Comparison of ENCODE assay signal across 16 cellular contexts in genomic region chr12:94267907-94268575, GRCh38.
DNase-seq lines count a peak whose midpoint lies in the region; ATAC-seq and TF ChIP-seq lines count a peak whose summit lies in the region.
"Had no signal": no experiment of that assay in that cellular context is flagged by ENCODE, and none has a peak within 500 bp of the region (broad histone marks: within the 10 kb centered on the region; RNA-seq: fewer than 3 reads in every experiment).

No MANE protein-coding gene starts in this region.

- no peak for TF ChIP-seq POLR2A in uterus (IDR thresholded peaks at IDR 0.05)

- H3K4me1 ChIP-seq in heart right ventricle (peaks cover 0 to 53% (median 19%) of the 10 kb centered on the region in 9 donors), uterus (peaks cover 0 to 8% of the 10 kb centered on the region in 2 donors)

- no peak for DNase-seq in heart right ventricle
- no peak for DNase-seq in cardiac septum (ENCODE audit: low spot score)
- DNase-seq in dedifferentiated amniotic fluid mesenchymal stem cell (ENCODE audit: extremely low spot score), result peak; percentile 17
- no peak for DNase-seq in natural killer cell
- DNase-seq in uterus, result no peak
- no peak for DNase-seq in SHP77 (lab: John Stamatoyannopoulos, UW)
- no peak for DNase-seq in left colon
- DNase-seq: HFFc6, NCI-H1436, NCI-H526 treated with DMSO at 0.1 percent for 48 hours had no signal

- H3K4me3 ChIP-seq in heart right ventricle (no peak overlapping the region), uterus (no peak overlapping the region)

- intact Hi-C loops in heart right ventricle (cut with DNase I) (loop anchor here in 1 of 10 donors (10.0 kb wide), 1 partner anchor 123 kb away; the partner anchor contains the start of gene PLXNC1), cardiac septum (cut with DNase I) (loop anchor here (2.0 kb wide), 1 partner anchor 21 kb away; no protein-coding TSS in a partner anchor), natural killer cell (cut with micrococcal nuclease) (loop anchor here (10.0 kb wide), 2 partner anchors 63 to 113 kb away; no protein-coding TSS in a partner anchor), uterus (cut with DNase I; ENCODE audit: low total_unique reads) (no loop called here), left colon (cut with DNase I, micrococcal nuclease) (no loop called here)

- H3K9me3 ChIP-seq in heart right ventricle (no peaks in the 10 kb centered on the region), uterus (no peaks in the 10 kb centered on the region)

- H3K36me3 ChIP-seq in heart right ventricle (peaks cover 0 to 11% (median 0%) of the 10 kb centered on the region in 9 donors), uterus (no peaks in the 10 kb centered on the region)

- no peaks in the 10 kb centered on the region for H3K9me3 Mint-ChIP-seq in natural killer cell
- H3K9me3 Mint-ChIP-seq: activated CD8-positive, alpha-beta T cell treated with anti-CD3 and anti-CD28 coated beads for 36 hours; HFFc6 had no signal

- peaks cover 43 to 68% of the 10 kb centered on the region in 2 donors for H3K4me1 Mint-ChIP-seq in natural killer cell

- no peak for ATAC-seq in heart right ventricle
- ATAC-seq in natural killer cell, result peak; percentile 61 to 73 (median 68)
- ATAC-seq in left colon, result no peak
- no peak for ATAC-seq in GM18520 (IDR thresholded peaks at IDR 0.05; ENCODE audit: unreplicated experiment)
- ATAC-seq: activated CD8-positive, alpha-beta T cell treated with anti-CD3 and anti-CD28 coated beads for 36 hours; activated naive CD4-positive, alpha-beta T cell treated with anti-CD3 and anti-CD28 coated beads, Interleukin-2, amount 50 U/mL, for 72 hours; foreskin keratinocyte; HepG2 had no signal

- peaks cover 7% of the 10 kb centered on the region for H3K36me3 Mint-ChIP-seq in natural killer cell

- H3K27ac Mint-ChIP-seq in natural killer cell, result peak overlapping the region in 1 of 2 donors; percentile 83
- H3K27ac Mint-ChIP-seq: activated CD8-positive, alpha-beta T cell treated with anti-CD3 and anti-CD28 coated beads for 36 hours; activated naive CD4-positive, alpha-beta T cell treated with anti-CD3 and anti-CD28 coated beads, Interleukin-2, amount 50 U/mL, for 72 hours had no signal

- peak overlapping the region in 7 of 10 donors; percentile 42 to 92 (median 56) for H3K27ac ChIP-seq in heart right ventricle
- H3K27ac ChIP-seq in uterus, result peak overlapping the region; percentile 83
- H3K27ac ChIP-seq: foreskin keratinocyte, RWPE1 had no signal

- no peak overlapping the region for H3K4me3 Mint-ChIP-seq in natural killer cell
- H3K4me3 Mint-ChIP-seq: activated CD8-positive, alpha-beta T cell treated with anti-CD3 and anti-CD28 coated beads for 36 hours had no signal

- 84 to 86% methylated on average over 5 of the region's 5 CpGs for WGBS in heart right ventricle, 2 donors

- H3K27me3 ChIP-seq in heart right ventricle (no peaks in the 10 kb centered on the region), uterus (no peaks in the 10 kb centered on the region)

- H3K27me3 Mint-ChIP-seq in natural killer cell (ENCODE audit: low read depth in 2 of 2), result no peaks in the 10 kb centered on the region
- H3K27me3 Mint-ChIP-seq: activated CD8-positive, alpha-beta T cell treated with anti-CD3 and anti-CD28 coated beads for 36 hours had no signal

- no peak for TF ChIP-seq CTCF in heart right ventricle (IDR thresholded peaks at IDR 0.05)
- no peak for TF ChIP-seq CTCF in natural killer cell (IDR thresholded peaks at IDR 0.05)
- TF ChIP-seq CTCF in uterus (IDR thresholded peaks at IDR 0.05), result no peak

Comparison
In these comparisons a context has a peak if more than half of its experiments do, and no peak if none do; other contexts are left out.
1. ATAC-seq: peak in natural killer cell (3 of 3); none in heart right ventricle (0 of 8), left colon (single experiment) and GM18520 (single experiment).
2. intact Hi-C loops: an anchor here in cardiac septum (2.0 kb wide) and natural killer cell (10.0 kb wide); none called in uterus and left colon.